ENCODE assay signal across 9 cellular contexts in genomic region chr11:82701847-82702520, GRCh38. TPM values are rescaled to one million over a fixed set of nuclear protein-coding genes. Genes with fewer than 3 reads are reported as not detected.
A peak's percentile ranks its signal among the peaks of the same experiment; 100 is the strongest.
DNase-seq lines count a peak whose midpoint lies in the region; ATAC-seq, FAIRE-seq and TF ChIP-seq lines count a peak whose summit lies in the region.
"Had no signal": no experiment of that assay in that cellular context is flagged by ENCODE, and none has a peak within 500 bp of the region (broad histone marks: within the 10 kb centered on the region; RNA-seq: fewer than 3 reads in every experiment).

No MANE protein-coding gene starts in this region.

- no peaks in the 10 kb centered on the region for H3K4me1 Mint-ChIP-seq in activated CD8-positive, alpha-beta T cell treated with anti-CD3 and anti-CD28 coated beads for 36 hours (ENCODE audit: low read depth)
- H3K4me1 Mint-ChIP-seq: activated naive CD4-positive, alpha-beta T cell treated with anti-CD3 and anti-CD28 coated beads, Interleukin-2, amount 50 U/mL, for 24 hours had no signal

- H3K27me3 Mint-ChIP-seq in activated CD8-positive, alpha-beta T cell treated with anti-CD3 and anti-CD28 coated beads for 36 hours = peaks cover 8% of the 10 kb centered on the region

- H3K36me3 Mint-ChIP-seq in activated CD8-positive, alpha-beta T cell treated with anti-CD3 and anti-CD28 coated beads for 36 hours (ENCODE audit: low read depth) = no peaks in the 10 kb centered on the region
- H3K36me3 Mint-ChIP-seq: activated naive CD4-positive, alpha-beta T cell treated with anti-CD3 and anti-CD28 coated beads, Interleukin-2, amount 50 U/mL, for 24 hours had no signal

- H3K27ac Mint-ChIP-seq in activated CD8-positive, alpha-beta T cell treated with anti-CD3 and anti-CD28 coated beads for 36 hours = no peak overlapping the region
- H3K27ac Mint-ChIP-seq: activated naive CD4-positive, alpha-beta T cell treated with anti-CD3 and anti-CD28 coated beads, Interleukin-2, amount 50 U/mL, for 24 hours had no signal

- CTCF ChIA-PET in activated CD8-positive, alpha-beta T cell treated with anti-CD3 and anti-CD28 coated beads for 36 hours (lab: Charles Lee) = interaction anchor here (0.7 to 2.2 kb wide), 11 partner anchors 8 to 160 kb away, joined by 3 to 17 read pairs (median 6); no protein-coding TSS in a partner anchor

- no peaks in the 10 kb centered on the region for H3K9me3 Mint-ChIP-seq in activated CD8-positive, alpha-beta T cell treated with anti-CD3 and anti-CD28 coated beads for 36 hours
- H3K9me3 Mint-ChIP-seq: activated naive CD4-positive, alpha-beta T cell treated with anti-CD3 and anti-CD28 coated beads, Interleukin-2, amount 50 U/mL, for 24 hours had no signal

- H3K4me1 ChIP-seq in kidney (ENCODE audit: control insufficient read depth in 1 of 2, insufficient read depth in 1 of 2, low read depth in 1 of 2, low read length in 2 of 2) = no peaks in the 10 kb centered on the region

- no peaks in the 10 kb centered on the region for H3K9me3 ChIP-seq in kidney (ENCODE audit: control insufficient read depth in 1 of 2, low read length in 2 of 2)

- POLR2A ChIA-PET in activated CD8-positive, alpha-beta T cell treated with anti-CD3 and anti-CD28 coated beads for 36 hours (lab: Charles Lee) = no interaction called here

- no peaks in the 10 kb centered on the region for H3K36me3 ChIP-seq in kidney (ENCODE audit: control insufficient read depth in 1 of 2, insufficient read depth in 2 of 2, low read length in 2 of 2)

- no peak for FAIRE-seq in kidney (lab: Jason Lieb, UNC)

- peak; percentile 67 for ATAC-seq in GM18907 (IDR thresholded peaks at IDR 0.05; ENCODE audit: unreplicated experiment)
- ATAC-seq in activated CD8-positive, alpha-beta T cell treated with anti-CD3 and anti-CD28 coated beads for 36 hours = peak; percentile 55

- intact Hi-C loops in activated CD8-positive, alpha-beta T cell treated with anti-CD3 and anti-CD28 coated beads for 36 hours (cut with micrococcal nuclease) = no loop called here
- intact Hi-C loops in kidney (cut with DNase I) = no loop called here

- no peak overlapping the region for H3K4me3 ChIP-seq in kidney (ENCODE audit: low read length in 2 of 2)

- DNase-seq in NCI-H2081 (lab: John Stamatoyannopoulos, UW) = peak; percentile 42 to 50
- no peak for DNase-seq in NCI-H2081 treated with DMSO at 0.1 percent for 48 hours (lab: John Stamatoyannopoulos, UW)
- DNase-seq in LHCN-M2 (ENCODE audit: low read depth) = peak; percentile 33
- peak; percentile 42 for DNase-seq in activated CD8-positive, alpha-beta T cell treated with anti-CD3 and anti-CD28 coated beads for 36 hours
- no peak for DNase-seq in kidney
- DNase-seq in activated gamma-delta T cell treated with Interleukin-2 at 50 U/mL for 16 hours = no peak
- DNase-seq in central memory CD4-positive, alpha-beta T cell = no peak

- peak; percentile 71 for TF ChIP-seq CTCF in activated CD8-positive, alpha-beta T cell treated with anti-CD3 and anti-CD28 coated beads for 36 hours (IDR thresholded peaks at IDR 0.05)
- peak; percentile 43 for TF ChIP-seq CTCF in kidney (IDR thresholded peaks at IDR 0.05; ENCODE audit: borderline replicate concordance, extremely low read depth, insufficient read depth)

- no peak overlapping the region for H3K9ac ChIP-seq in kidney (ENCODE audit: low read length in 2 of 2)

- H3K27ac ChIP-seq in kidney (ENCODE audit: low read depth in 2 of 2, low read length in 2 of 2) = no peak overlapping the region

- no peak overlapping the region for H3K4me3 Mint-ChIP-seq in activated CD8-positive, alpha-beta T cell treated with anti-CD3 and anti-CD28 coated beads for 36 hours
- H3K4me3 Mint-ChIP-seq: activated naive CD4-positive, alpha-beta T cell treated with anti-CD3 and anti-CD28 coated beads, Interleukin-2, amount 50 U/mL, for 24 hours had no signal

RNA-seq across cellular contexts. Expression of gene FAM181B, which starts 31.7 kb away (rescaled TPM):
- total RNA-seq in LHCN-M2 (2014; rRNA removed) (not detected in 2 replicates), kidney (1.3 TPM)
- not detected for polyA plus RNA-seq in LHCN-M2 (2012)
- not detected for total RNA-seq in activated CD8-positive, alpha-beta T cell treated with anti-CD3 and anti-CD28 coated beads for 36 hours
- 0.97 TPM for polyA plus RNA-seq in kidney (ENCODE audit: insufficient read depth, low read depth, low replicate concordance)

Comparison
In these comparisons a context has a peak if more than half of its experiments do, and no peak if none do; other contexts are left out.
1. DNase-seq: peak in NCI-H2081 (2 of 2), LHCN-M2 (single experiment) and activated CD8-positive, alpha-beta T cell treated with anti-CD3 and anti-CD28 coated beads for 36 hours (single experiment); none in NCI-H2081 treated with DMSO at 0.1 percent for 48 hours (single experiment), kidney (single experiment), activated gamma-delta T cell treated with Interleukin-2 at 50 U/mL for 16 hours (single experiment) and central memory CD4-positive, alpha-beta T cell (single experiment).